18 cellular contexts compared by ENCODE assay signal in genomic region chr6:53418288-53418687, GRCh38.
"Had no signal": no experiment of that assay in that cellular context is flagged by ENCODE, and none has a peak within 500 bp of the region (broad histone marks: within the 10 kb centered on the region; RNA-seq: fewer than 3 reads in every experiment).

No MANE protein-coding gene starts in this region.

- H3K36me3 ChIP-seq: esophagus squamous epithelium, heart left ventricle, sigmoid colon, stomach had no signal

- ATAC-seq: heart left ventricle, left colon, mucosa of descending colon, natural killer cell, psoas muscle had no signal

- H3K9me3 ChIP-seq: esophagus squamous epithelium, heart left ventricle, mucosa of descending colon, psoas muscle, sigmoid colon, stomach had no signal

- H3K4me1 ChIP-seq: esophagus squamous epithelium, heart left ventricle, psoas muscle, sigmoid colon, stomach had no signal

- H3K27me3 ChIP-seq: heart left ventricle, sigmoid colon, stomach had no signal

- H3K27ac ChIP-seq: dorsolateral prefrontal cortex, esophagus squamous epithelium, heart left ventricle, psoas muscle, sigmoid colon, skin epidermis, stomach had no signal

- H3K4me3 ChIP-seq: dorsolateral prefrontal cortex, esophagus squamous epithelium, heart left ventricle, mucosa of descending colon, psoas muscle, sigmoid colon, skin epidermis, stomach had no signal

- DNase-seq: cortex of kidney; dorsolateral prefrontal cortex; effector CD8-positive, alpha-beta T cell; esophagus squamous epithelium; heart left ventricle; hippocampal formation; left colon; mammary epithelial cell; mucosa of descending colon; natural killer cell; nucleus accumbens; psoas muscle; sigmoid colon; stimulated activated CD4-positive, alpha-beta T cell treated with anti-CD3 and anti-CD28 coated beads, Interleukin-2, amount 100 ng/mL, for 24 hours; stimulated activated CD4-positive, alpha-beta T cell treated with anti-CD3 and anti-CD28 coated beads, Interleukin-4, amount 100 ng/mL, for 4 hours; stimulated activated naive CD4-positive, alpha-beta T cell; stomach had no signal
